9 cellular contexts compared by ENCODE assay signal in the genomic region with DNA sequence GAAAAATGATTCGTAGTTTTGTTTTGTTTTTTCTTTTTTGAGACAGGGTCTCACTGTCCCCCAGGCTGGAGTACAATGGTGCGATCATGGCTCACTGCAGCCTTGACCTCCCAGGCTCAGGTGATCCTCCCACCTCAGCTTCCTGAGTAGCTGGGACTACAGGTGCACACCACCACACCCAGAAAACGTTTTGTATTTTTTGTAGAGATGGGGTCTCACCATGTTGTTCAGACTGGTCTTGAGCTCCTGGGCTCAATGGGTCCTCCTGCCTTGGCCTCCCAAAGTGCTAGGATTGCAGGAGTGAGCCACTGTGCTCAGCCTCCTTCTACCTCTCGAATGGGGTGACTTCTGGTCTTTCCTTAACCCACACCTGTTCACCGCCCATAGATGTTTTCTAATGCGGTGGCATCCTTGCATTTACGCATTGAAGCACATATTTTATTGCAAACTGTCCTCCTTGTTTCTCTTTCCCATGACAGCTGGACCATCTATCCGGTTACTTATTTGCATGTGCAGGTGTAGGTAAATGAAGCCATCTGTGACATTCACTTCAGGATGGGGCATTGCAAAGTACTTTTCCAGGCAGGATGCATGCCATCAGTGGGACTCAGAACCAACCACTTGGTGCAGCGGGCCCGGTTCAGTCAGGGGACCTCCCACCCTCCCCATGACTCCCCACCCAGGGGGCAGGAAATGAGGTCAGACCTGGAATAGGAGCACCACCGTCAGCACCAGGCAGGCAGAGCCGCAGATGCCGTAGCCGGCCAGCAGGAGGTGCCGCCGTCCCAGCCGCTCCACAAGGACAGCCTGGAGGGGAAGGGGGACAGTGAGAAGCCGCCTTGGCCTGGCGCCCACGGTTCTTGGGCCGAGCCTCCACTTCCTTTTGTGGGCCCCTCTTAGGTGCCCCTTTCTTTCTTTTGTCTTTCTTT. TPM values are rescaled to one million over a fixed set of nuclear protein-coding genes. Genes with fewer than 3 reads are reported as not detected.
DNase-seq lines count a peak whose midpoint lies in the region; ATAC-seq and TF ChIP-seq lines count a peak whose summit lies in the region.
"Had no signal": no experiment of that assay in that cellular context is flagged by ENCODE, and none has a peak within 500 bp of the region (broad histone marks: within the 10 kb centered on the region; RNA-seq: fewer than 3 reads in every experiment).

No MANE protein-coding gene starts in this region.

- DNase-seq in EH (ENCODE audit: low read depth) (peak; percentile 19), iPS-NIHi11 (ENCODE audit: low spot score) (peak; percentile 91), posterior vena cava (ENCODE audit: low spot score) (no peak), RWPE1 (ENCODE audit: low spot score) (no peak), SIG-M5 (lab: John Stamatoyannopoulos, UW) (no peak)

- 69% methylated on average over 21 of the region's 21 CpGs for WGBS in HUES64

- no peaks in the 10 kb centered on the region for H3K9me3 ChIP-seq in HUES64 (ENCODE audit: insufficient read depth, low read depth, low read length)

- TF ChIP-seq CTCF in RWPE1 (conservative IDR thresholded peaks at IDR 0.05; ENCODE audit: low read depth) = no peak; the same call in 1 of the 2 replicates

- no peak overlapping the region for H3K4me3 ChIP-seq in HUES64 (ENCODE audit: low read length)
- H3K4me3 ChIP-seq: SK-N-MC had no signal

- intact Hi-C loops in posterior vena cava (cut with DNase I) = loop anchor here in 1 of 2 donors (5.0 kb wide), 2 partner anchors 92 to 93 kb away; no protein-coding TSS in a partner anchor

- no peaks in the 10 kb centered on the region for H3K4me1 ChIP-seq in HUES64 (ENCODE audit: insufficient read depth, low read length)

- H3K4me1 Mint-ChIP-seq in activated T-helper 17 cell treated with anti-CD3 and anti-CD28 coated beads, Interleukin-2, amount 50 U/mL, for 72 hours = no peaks in the 10 kb centered on the region

- peak overlapping the region; percentile 56; the same call in 1 of the 2 replicates for H3K9ac ChIP-seq in HUES64 (ENCODE audit: low read depth, low read length)

- ATAC-seq in activated T-helper 17 cell treated with anti-CD3 and anti-CD28 coated beads, Interleukin-2, amount 50 U/mL, for 72 hours (replicated peaks) = peak; percentile 32
- no peak for ATAC-seq in HG03439 (IDR thresholded peaks at IDR 0.05; ENCODE audit: unreplicated experiment)

- CTCF ChIA-PET in RWPE1 (lab: Yijun Ruan, JAX) = no interaction called here

- H3K27me3 ChIP-seq in HUES64 (ENCODE audit: insufficient read depth, low read length) = no peaks in the 10 kb centered on the region

- H3K27ac ChIP-seq in HUES64 (ENCODE audit: low read depth, low read length) = peak overlapping the region; percentile 70; the same call in 1 of the 2 replicates
- no peak overlapping the region for H3K27ac ChIP-seq in RWPE1
- H3K27ac ChIP-seq: SK-N-MC had no signal

- H3K27ac Mint-ChIP-seq in activated T-helper 17 cell treated with anti-CD3 and anti-CD28 coated beads, Interleukin-2, amount 50 U/mL, for 72 hours = no peak overlapping the region

- no peaks in the 10 kb centered on the region for H3K36me3 Mint-ChIP-seq in activated T-helper 17 cell treated with anti-CD3 and anti-CD28 coated beads, Interleukin-2, amount 50 U/mL, for 72 hours (ENCODE audit: low read depth)

- H3K27me3 Mint-ChIP-seq in activated T-helper 17 cell treated with anti-CD3 and anti-CD28 coated beads, Interleukin-2, amount 50 U/mL, for 72 hours = peaks cover 3% of the 10 kb centered on the region

- no peaks in the 10 kb centered on the region for H3K9me3 Mint-ChIP-seq in activated T-helper 17 cell treated with anti-CD3 and anti-CD28 coated beads, Interleukin-2, amount 50 U/mL, for 72 hours

- POLR2A ChIA-PET in RWPE1 (lab: Yijun Ruan, JAX; ENCODE audit: low non-redundant PET) = no interaction called here

- no peaks in the 10 kb centered on the region for H3K36me3 ChIP-seq in HUES64 (ENCODE audit: insufficient read depth, low read length)

- H3K4me3 Mint-ChIP-seq in activated T-helper 17 cell treated with anti-CD3 and anti-CD28 coated beads, Interleukin-2, amount 50 U/mL, for 72 hours = no peak overlapping the region

RNA-seq across cellular contexts. Expression of a gene that starts 16.5 kb away (rescaled TPM):
- not detected for polyA plus RNA-seq in HUES64 (2013, experiment 1 of 2)
- polyA plus RNA-seq in HUES64 (2013, experiment 2 of 2) = not detected
- total RNA-seq in activated T-helper 17 cell treated with anti-CD3 and anti-CD28 coated beads, Interleukin-2, amount 50 U/mL, for 72 hours = not detected
- total RNA-seq in posterior vena cava = not detected

RNA-seq across cellular contexts. Expression of a gene that starts 59.7 kb away (rescaled TPM):
- polyA plus RNA-seq in HUES64 (2013, experiment 1 of 2) = not detected
- 0.38 TPM for polyA plus RNA-seq in HUES64 (2013, experiment 2 of 2)
- total RNA-seq in activated T-helper 17 cell treated with anti-CD3 and anti-CD28 coated beads, Interleukin-2, amount 50 U/mL, for 72 hours = under 1 TPM in 1 of 2 donors, not detected in 1; 0.87 TPM
- total RNA-seq in posterior vena cava = 1 to 10 TPM; 2.0 to 3.2 TPM

Comparison
In these comparisons a context has a peak if more than half of its experiments do, and no peak if none do; other contexts are left out.
1. DNase-seq: peak in EH (single experiment) and iPS-NIHi11 (single experiment); none in posterior vena cava (single experiment), RWPE1 (single experiment) and SIG-M5 (single experiment).